In the genomic region with DNA sequence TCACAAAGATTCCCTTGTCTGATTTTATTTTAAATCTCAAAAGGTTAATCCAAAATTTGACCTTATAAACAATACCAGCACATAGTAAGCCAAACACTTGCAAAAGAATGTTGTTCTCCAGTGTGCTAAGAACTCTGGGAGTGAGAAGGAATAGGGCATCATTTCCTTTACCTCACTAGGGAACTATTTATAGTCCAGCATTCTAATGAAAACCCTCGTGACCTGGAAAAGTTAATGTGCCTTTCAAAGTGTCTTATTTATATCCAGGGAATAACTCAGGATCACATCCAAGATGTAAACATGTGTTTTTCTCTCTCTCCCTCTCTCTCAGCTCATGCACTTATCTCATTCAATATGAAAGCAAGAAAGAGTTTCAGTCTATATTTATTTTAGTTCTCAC, we compare ENCODE assay signal across 15 cellular contexts.
DNase-seq lines count a peak whose midpoint lies in the region; ATAC-seq and TF ChIP-seq lines count a peak whose summit lies in the region.
"Had no signal": no experiment of that assay in that cellular context is flagged by ENCODE, and none has a peak within 500 bp of the region (broad histone marks: within the 10 kb centered on the region; RNA-seq: fewer than 3 reads in every experiment).

No MANE protein-coding gene starts in this region.

- CTCF ChIA-PET in Panc1 (lab: Charles Lee): no interaction called here

- intact Hi-C loops in Panc1 (cut with micrococcal nuclease; ENCODE audit: unreplicated experiment): no loop called here

- DNase-seq in EH (ENCODE audit: low read depth) (peak; percentile 87), Panc1 (ENCODE audit: low read depth, low spot score) (no peak), fibroblast of villous mesenchyme (ENCODE audit: low read depth) (peak; percentile 85), renal cortical epithelial cell (ENCODE audit: low read depth) (peak; percentile 61), medulla oblongata (ENCODE audit: extremely low spot score) (no peak), activated T-cell treated with anti-CD3 and anti-CD28 coated beads for 4 hours (no peak)
- DNase-seq: activated CD4-positive, alpha-beta T cell treated with anti-CD3 and anti-CD28 coated beads, Interleukin-2, amount 50 U/mL, for 1 hour; kidney; naive thymus-derived CD8-positive, alpha-beta T cell; NCI-H2107; stimulated activated CD4-positive, alpha-beta T cell treated with anti-CD3 and anti-CD28 coated beads, Interleukin-15, amount 100 ng/mL, for 24 hours; T-helper 1 cell had no signal

- BruUV-seq in Panc1 (replicated peaks; lab: Mats Ljungman, UMichigan): no TSS peak

- no peaks in the 10 kb centered on the region for H3K36me3 ChIP-seq in Panc1 (ENCODE audit: control insufficient read depth, insufficient read depth, low read length)

- H3K4me1 ChIP-seq in Panc1 (ENCODE audit: control insufficient read depth, insufficient read depth, low read length): 0 out of 2 replicates have a peak, but pooled peaks cover 6% of the 10 kb centered on the region

- H3K4me3 ChIP-seq in Panc1 (ENCODE audit: low read depth in 2 of 2, low read length in 2 of 2): no peak overlapping the region
- no peak overlapping the region for H3K4me3 ChIP-seq in fibroblast of villous mesenchyme (ENCODE audit: low read depth, low read length)

- H3K27ac ChIP-seq in Panc1 (ENCODE audit: low read length): peak overlapping the region; percentile 79; the same call in 1 of the 2 replicates

- in situ Hi-C loops in Panc1 (cut with HindIII; ENCODE audit: low pct_unique_long_range_greater_than_20kb, low sequenced_read_pairs): no loop called here

- H3K9me3 ChIP-seq in Panc1 (ENCODE audit: control insufficient read depth, insufficient read depth, low read depth, low read length): no peaks in the 10 kb centered on the region

- no peaks in the 10 kb centered on the region for H3K27me3 ChIP-seq in Panc1 (ENCODE audit: control insufficient read depth, insufficient read depth, low read length)

- ATAC-seq in Panc1 (no peak), GM21717 (IDR thresholded peaks at IDR 0.05; ENCODE audit: unreplicated experiment) (no peak), GM18502 (IDR thresholded peaks at IDR 0.05; ENCODE audit: poor library complexity, unreplicated experiment) (no peak)
- ATAC-seq: activated T-helper 17 cell treated with anti-CD3 and anti-CD28 coated beads, Interleukin-2, amount 50 U/mL, for 72 hours; naive thymus-derived CD8-positive, alpha-beta T cell had no signal

- POLR2A ChIA-PET in Panc1 (lab: Charles Lee): no interaction called here

- no peak for TF ChIP-seq CTCF in Panc1 (IDR thresholded peaks at IDR 0.05)
- no peak for TF ChIP-seq CTCF in fibroblast of villous mesenchyme (IDR thresholded peaks at IDR 0.05; ENCODE audit: insufficient read depth, low read depth, low read length)

Comparison
In these comparisons a context has a peak if more than half of its experiments do, and no peak if none do; other contexts are left out.
1. DNase-seq: peak in EH (single experiment), fibroblast of villous mesenchyme (single experiment) and renal cortical epithelial cell (single experiment); none in Panc1 (single experiment), medulla oblongata (single experiment) and activated T-cell treated with anti-CD3 and anti-CD28 coated beads for 4 hours (single experiment).